Comparison of ENCODE assay signal across 23 cellular contexts in the genomic region with DNA sequence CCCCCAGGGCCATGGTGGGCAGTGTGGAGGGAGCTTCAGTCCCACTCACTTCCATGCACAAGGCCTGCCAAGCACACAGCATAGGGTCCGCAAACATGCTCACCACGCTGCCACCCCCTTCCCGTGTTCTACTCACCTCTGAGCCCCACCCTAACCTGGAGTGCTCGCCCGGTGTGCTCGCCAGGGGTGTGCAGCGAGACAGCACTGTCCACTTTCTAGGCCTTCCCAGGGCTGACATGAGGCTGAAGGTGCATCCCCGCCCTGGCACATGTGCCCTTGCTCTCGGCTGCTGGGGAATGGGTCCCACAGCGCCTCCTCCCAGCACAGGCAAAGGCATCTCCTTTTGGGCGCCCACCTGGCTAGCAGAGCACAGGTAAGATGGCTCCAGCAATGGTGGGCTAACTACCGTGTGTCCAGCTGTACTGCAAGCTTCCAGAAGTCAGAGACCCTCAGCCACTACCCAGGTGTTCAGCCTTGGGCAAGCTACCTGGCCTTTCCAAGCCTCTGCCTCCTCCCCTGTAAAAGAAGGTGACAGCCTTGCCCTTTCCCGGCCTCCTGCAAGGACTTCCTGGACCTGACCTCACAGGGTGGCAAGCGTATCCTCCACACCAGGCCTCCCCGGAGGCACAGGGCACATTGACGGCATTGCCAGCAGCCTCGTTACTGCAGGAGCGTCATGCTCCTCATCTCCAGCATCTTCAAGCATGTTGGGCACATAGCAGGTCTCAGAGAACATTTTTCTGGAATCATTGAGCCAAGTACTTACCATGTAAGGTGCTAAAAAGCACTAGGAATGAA. TPM values are rescaled to one million over a fixed set of nuclear protein-coding genes. Genes with fewer than 3 reads are reported as not detected.
DNase-seq lines count a peak whose midpoint lies in the region; FAIRE-seq and TF ChIP-seq lines count a peak whose summit lies in the region.
"Had no signal": no experiment of that assay in that cellular context is flagged by ENCODE, and none has a peak within 500 bp of the region (broad histone marks: within the 10 kb centered on the region; RNA-seq: fewer than 3 reads in every experiment).

No MANE protein-coding gene starts in this region.

- H3K27ac ChIP-seq in H1 (ENCODE audit: low read depth, low read length) (no peak overlapping the region), hepatocyte (no peak overlapping the region)
- H3K27ac ChIP-seq: 22Rv1, A549, C4-2B had no signal

- no peak overlapping the region for H3K4ac ChIP-seq in H1 (replicated peaks; ENCODE audit: insufficient read length, low read depth, low read length)

- no peaks in the 10 kb centered on the region for H3K36me3 ChIP-seq in NT2/D1 (ENCODE audit: insufficient read depth, insufficient read length, low read length)
- H3K36me3 ChIP-seq in H1 (ENCODE audit: control insufficient read depth in 2 of 4, insufficient read depth in 4 of 4, low read length in 3 of 4) = no peaks in the 10 kb centered on the region
- no peaks in the 10 kb centered on the region for H3K36me3 ChIP-seq in hepatocyte (replicated peaks; ENCODE audit: insufficient read depth, low read depth)

- no peaks in the 10 kb centered on the region for H3K27me3 Mint-ChIP-seq in activated T-cell treated with anti-CD3 and anti-CD28 coated beads, Interleukin-2, amount 50 U/mL, for 24 hours
- H3K27me3 Mint-ChIP-seq: CD4-positive, alpha-beta T cell; IgD-negative memory B cell had no signal

- no peak overlapping the region for H2AK5ac ChIP-seq in H1 (ENCODE audit: low read depth, low read length)

- H3K9me2 ChIP-seq in hepatocyte (replicated peaks; ENCODE audit: insufficient read depth) = no peaks in the 10 kb centered on the region

- H3K14ac ChIP-seq in H1 (ENCODE audit: insufficient read length) = no peak overlapping the region

- no peak overlapping the region for H2BK12ac ChIP-seq in H1 (ENCODE audit: low read depth, low read length)

- peaks cover 7% of the 10 kb centered on the region; the same call in 1 of the 2 replicates for H3K23me2 ChIP-seq in H1 (ENCODE audit: low read depth, low read length)

- H3K79me2 ChIP-seq in H1 (ENCODE audit: control insufficient read depth in 1 of 2, insufficient read depth in 2 of 2, low read length in 2 of 2) (peaks cover 3 to 6% of the 10 kb centered on the region in 2 experiments), hepatocyte (peaks cover 7% of the 10 kb centered on the region)

- peaks cover 13% of the 10 kb centered on the region for H3K4me1 ChIP-seq in NT2/D1 (ENCODE audit: insufficient read depth, insufficient read length)
- H3K4me1 ChIP-seq in H1 (replicated peaks in 1 of 4; ENCODE audit: control insufficient read depth in 3 of 4, insufficient read depth in 4 of 4, low read length in 3 of 4) = peaks cover 0 to 7% (median 2%) of the 10 kb centered on the region in 4 experiments; a peak in 5 of 7 replicates
- no peaks in the 10 kb centered on the region for H3K4me1 ChIP-seq in hepatocyte (ENCODE audit: insufficient read depth)

- WGBS in H1 (ENCODE audit: extremely low coverage in 1 of 2, insufficient coverage in 1 of 2, insufficient read length in 1 of 2, insufficient replicate concordance in 2 of 2, low coverage in 1 of 2, low lambda C conversion rate in 2 of 2, missing lambda C conversion rate in 1 of 2), 2 experiments = 87% methylated on average over 18 of the region's 18 CpGs; no CpG with 5 or more reads in 1 of the 2 experiments
- 94% methylated on average over 17 of the region's 18 CpGs for WGBS in hepatocyte (ENCODE audit: low lambda C conversion rate, missing lambda C conversion rate)

- H3K4me2 ChIP-seq in H1 (ENCODE audit: insufficient read depth in 1 of 2, low read depth in 2 of 2, low read length in 2 of 2) (no peak overlapping the region), hepatocyte (no peak overlapping the region)
- H3K4me2 ChIP-seq: A549 had no signal

- H2BK15ac ChIP-seq in H1 (ENCODE audit: low read length) = 0 out of 2 replicates have a peak overlapping the region, but pooled peaks have one; percentile 11

- TF ChIP-seq CTCF in H1 (IDR thresholded peaks at IDR 0.05; ENCODE audit: control extremely low read depth in 1 of 3, insufficient read depth in 1 of 3, low read depth in 1 of 3, low read length in 3 of 3) = no peak
- TF ChIP-seq CTCF in hepatocyte (IDR thresholded peaks at IDR 0.05; ENCODE audit: poor library complexity) = no peak

- no peak overlapping the region for H2BK120ac ChIP-seq in H1 (replicated peaks; ENCODE audit: low read depth, low read length)

- H3K79me1 ChIP-seq in H1 (ENCODE audit: low read depth, low read length) = no peaks in the 10 kb centered on the region; the same call in none of the 2 replicates

- no peak for TF ChIP-seq EP300 in H1 (IDR thresholded peaks at IDR 0.05; ENCODE audit: borderline replicate concordance in 1 of 2, low read depth in 2 of 2, low read length in 2 of 2)

- H4K20me1 ChIP-seq in H1 (replicated peaks in 1 of 2; ENCODE audit: control insufficient read depth in 1 of 2, insufficient read depth in 2 of 2, low read length in 2 of 2) = peaks cover 2 to 5% of the 10 kb centered on the region in 2 experiments
- H4K20me1 ChIP-seq in hepatocyte (ENCODE audit: insufficient read depth, poor library complexity, severe bottlenecking) = peaks cover 4% of the 10 kb centered on the region

- no peak for TF ChIP-seq POLR2A in H1 (IDR thresholded peaks at IDR 0.05; ENCODE audit: control extremely low read depth in 1 of 2, low read depth in 2 of 2, low read length in 2 of 2)

- H3K4me3 Mint-ChIP-seq in activated T-cell treated with anti-CD3 and anti-CD28 coated beads, Interleukin-2, amount 50 U/mL, for 24 hours = no peak overlapping the region
- H3K4me3 Mint-ChIP-seq: CD4-positive, alpha-beta T cell; H9 had no signal

- H3K4me1 Mint-ChIP-seq in activated T-cell treated with anti-CD3 and anti-CD28 coated beads, Interleukin-2, amount 50 U/mL, for 24 hours (ENCODE audit: low read depth) = peaks cover 8% of the 10 kb centered on the region

- H3K4me3 ChIP-seq in NT2/D1 (ENCODE audit: insufficient read length, low read depth) = no peak overlapping the region
- H3K4me3 ChIP-seq in H1 (ENCODE audit: extremely low read depth in 1 of 4, insufficient read depth in 2 of 4, low read depth in 3 of 4, low read length in 4 of 4) = no peak overlapping the region
- H3K4me3 ChIP-seq in hepatocyte = no peak overlapping the region
- H3K4me3 ChIP-seq: A549 had no signal

- no peaks in the 10 kb centered on the region for H3K9me3 ChIP-seq in NT2/D1 (ENCODE audit: insufficient read depth, low read length)
- H3K9me3 ChIP-seq in H1 (ENCODE audit: insufficient read depth in 2 of 2, low read depth in 1 of 2, low read length in 1 of 2) = no peaks in the 10 kb centered on the region
- H3K9me3 ChIP-seq in hepatocyte (ENCODE audit: low read depth) = no peaks in the 10 kb centered on the region
- H3K9me3 ChIP-seq: A549, Caco-2 had no signal

- no peak overlapping the region for H3K23ac ChIP-seq in H1 (ENCODE audit: insufficient read length)

- TF ChIP-seq RAD21 in H1 (IDR thresholded peaks at IDR 0.05 in 1 of 2, conservative IDR thresholded peaks at IDR 0.05 in 1 of 2; ENCODE audit: low read depth in 2 of 2, low read length in 2 of 2) = no peak

- no peak for FAIRE-seq in H1 (lab: Jason Lieb, UNC)
- FAIRE-seq: A549, D721Med, GM12892, GM18507, HTR-8/SVneo had no signal

- peak overlapping the region; percentile 22 for H3K27ac Mint-ChIP-seq in activated T-cell treated with anti-CD3 and anti-CD28 coated beads, Interleukin-2, amount 50 U/mL, for 24 hours
- H3K27ac Mint-ChIP-seq: CD4-positive, alpha-beta T cell had no signal

- H3K56ac ChIP-seq in H1 (replicated peaks; ENCODE audit: insufficient read length, low read depth, low read length) = no peak overlapping the region

- POLR2A ChIA-PET in H1 (lab: Charles Lee; ENCODE audit: partially characterized antibody) = interaction anchor here (0.7 to 1.4 kb wide), 3 partner anchors 141 to 241 kb away, joined by 3 to 4 read pairs (median 4); no protein-coding TSS in a partner anchor

- CTCF ChIA-PET in H1 (lab: Charles Lee; ENCODE audit: partially characterized antibody) = interaction anchor here (0.6 to 8.9 kb wide), 38 partner anchors 8 to 778 kb away, joined by 3 to 253 read pairs (median 6); no protein-coding TSS in a partner anchor

- H3K27me3 ChIP-seq in NT2/D1 (ENCODE audit: insufficient read depth, insufficient read length) (peaks cover 5% of the 10 kb centered on the region), H1 (replicated peaks in 1 of 4; ENCODE audit: control insufficient read depth in 3 of 4, extremely low read depth in 1 of 4, insufficient read depth in 3 of 4, low read length in 3 of 4) (no peaks in the 10 kb centered on the region), hepatocyte (no peaks in the 10 kb centered on the region)

- H3K36me3 Mint-ChIP-seq in activated T-cell treated with anti-CD3 and anti-CD28 coated beads, Interleukin-2, amount 50 U/mL, for 24 hours (ENCODE audit: low read depth) = peaks cover 7% of the 10 kb centered on the region
- H3K36me3 Mint-ChIP-seq: IgD-negative memory B cell had no signal

- no peak overlapping the region for H4K91ac ChIP-seq in H1 (replicated peaks; ENCODE audit: insufficient read length, low read length)

- no peak overlapping the region for H4K5ac ChIP-seq in H1 (ENCODE audit: insufficient read length, low read depth, low read length)

- H2BK5ac ChIP-seq in H1 (ENCODE audit: low read depth, low read length) = no peak overlapping the region

- H2BK20ac ChIP-seq in H1 (ENCODE audit: low read length) = no peak overlapping the region

- DNase-seq in activated T-cell treated with anti-CD3 and anti-CD28 coated beads, Interleukin-2, amount 50 U/mL, for 24 hours = no peak
- DNase-seq in activated T-cell treated with anti-CD3 and anti-CD28 coated beads, Interleukin-2, amount 50 U/mL, for 1 hour = no peak
- DNase-seq in NT2/D1 (ENCODE audit: low read depth, low spot score) (no peak), H1 (ENCODE audit: low read depth in 1 of 2, low spot score in 2 of 2) (no peak), retina (peak; percentile 4), hepatocyte (ENCODE audit: low spot score) (no peak), DMS114 treated with DMSO at 0.1 percent for 48 hours (lab: John Stamatoyannopoulos, UW; ENCODE audit: unreplicated experiment) (no peak)
- DNase-seq: AML-193; Caco-2; CD4-positive, alpha-beta T cell; DMS153; DMS79; GDM1; GOT3; H9 had no signal

- no peak overlapping the region for H4K8ac ChIP-seq in H1 (ENCODE audit: extremely low read depth, insufficient read depth, low read length)

- no peaks in the 10 kb centered on the region for H3K9me3 Mint-ChIP-seq in activated T-cell treated with anti-CD3 and anti-CD28 coated beads, Interleukin-2, amount 50 U/mL, for 24 hours
- H3K9me3 Mint-ChIP-seq: CD4-positive, alpha-beta T cell; H9; IgD-negative memory B cell had no signal

- H2AFZ ChIP-seq in H1 (ENCODE audit: low read length) (no peak overlapping the region), hepatocyte (no peak overlapping the region)

- peak overlapping the region; percentile 1 for H3K9ac ChIP-seq in NT2/D1 (ENCODE audit: insufficient read length, low read depth)
- H3K9ac ChIP-seq in H1 (replicated peaks in 1 of 4; ENCODE audit: extremely low read depth in 1 of 4, low read depth in 3 of 4, low read length in 3 of 4) = no peak overlapping the region; a peak in 2 of 7 replicates

- no peak overlapping the region for H3K18ac ChIP-seq in H1 (ENCODE audit: extremely low read depth, low read length)

RNA-seq across cellular contexts. Expression of a gene that starts 4.2 kb away (rescaled TPM):
- 47.1 and 49.0 TPM in 2 replicates for total RNA-seq in H1 (2021; fragmentation: NEBNext Ultra II Directional; extraction: Animal tissue kit (Norgen Biotek cat#: 25700))
- polyA plus RNA-seq in H1 (2011; rRNA removed) (21.6 and 25.1 TPM in 2 replicates), hepatocyte (42.0 and 45.4 TPM in 2 replicates)
- 14.2 TPM for polyA plus RNA-seq in H1 (2011; cell fraction: cytosol; rRNA removed)
- 48.6 TPM for polyA plus RNA-seq in H1 (2011; cell fraction: nucleus; rRNA removed)
- 37.5 to 42.3 TPM (median 39.5 TPM) in 4 replicates for polyA plus RNA-seq in H1 (2012, experiment 1 of 2)
- 38.1 TPM for polyA plus RNA-seq in H1 (2012, experiment 2 of 2)
- 26.8 TPM for polyA plus RNA-seq in H1 (2013, experiment 1 of 2)
- 24.9 TPM for polyA plus RNA-seq in H1 (2013, experiment 2 of 2)
- 20.7 and 22.0 TPM in 2 replicates for polyA minus RNA-seq in H1 (2011; rRNA and poly(A)+ RNA removed)
- 27.2 TPM for polyA minus RNA-seq in H1 (2011; cell fraction: cytosol; rRNA and poly(A)+ RNA removed)
- 24.2 TPM for polyA minus RNA-seq in H1 (2011; cell fraction: nucleus; rRNA and poly(A)+ RNA removed)
- 22.5 and 42.7 TPM in 2 replicates for total RNA-seq in hepatocyte

RNA-seq across cellular contexts. Expression of a gene that starts 47.4 kb away (rescaled TPM):
- 11.3 and 11.5 TPM in 2 replicates for total RNA-seq in H1 (2021; fragmentation: NEBNext Ultra II Directional; extraction: Animal tissue kit (Norgen Biotek cat#: 25700))
- polyA plus RNA-seq in H1 (2011; rRNA removed) = 8.7 and 14.3 TPM in 2 replicates
- polyA plus RNA-seq in H1 (2011; cell fraction: cytosol; rRNA removed) = 9.6 TPM
- polyA plus RNA-seq in H1 (2011; cell fraction: nucleus; rRNA removed) = 42.3 TPM
- polyA plus RNA-seq in H1 (2012, experiment 1 of 2) = 6.3 to 11.1 TPM (median 9.2 TPM) in 4 replicates
- 5.9 TPM for polyA plus RNA-seq in H1 (2012, experiment 2 of 2)
- 7.4 TPM for polyA plus RNA-seq in H1 (2013, experiment 1 of 2)
- polyA plus RNA-seq in H1 (2013, experiment 2 of 2) = 7.1 TPM
- polyA minus RNA-seq in H1 (2011; rRNA and poly(A)+ RNA removed) = 3.2 and 4.8 TPM in 2 replicates
- 5.7 TPM for polyA minus RNA-seq in H1 (2011; cell fraction: cytosol; rRNA and poly(A)+ RNA removed)
- polyA minus RNA-seq in H1 (2011; cell fraction: nucleus; rRNA and poly(A)+ RNA removed) = 11.1 TPM
- total RNA-seq in hepatocyte = 5.3 and 6.0 TPM in 2 replicates
- polyA plus RNA-seq in hepatocyte = 7.1 and 12.9 TPM in 2 replicates

RNA-seq across cellular contexts. Expression of a gene that starts 58.8 kb away (rescaled TPM):
- total RNA-seq in H1 (2021; fragmentation: NEBNext Ultra II Directional; extraction: Animal tissue kit (Norgen Biotek cat#: 25700)) = 55.6 and 60.9 TPM in 2 replicates
- polyA plus RNA-seq in H1 (2011; rRNA removed) (6.9 and 19.9 TPM in 2 replicates), hepatocyte (5.3 and 8.3 TPM in 2 replicates)
- polyA plus RNA-seq in H1 (2011; cell fraction: cytosol; rRNA removed) = 7.3 TPM
- 41.0 TPM for polyA plus RNA-seq in H1 (2011; cell fraction: nucleus; rRNA removed)
- 17.4 to 31.4 TPM (median 28.7 TPM) in 4 replicates for polyA plus RNA-seq in H1 (2012, experiment 1 of 2)
- 20.1 TPM for polyA plus RNA-seq in H1 (2012, experiment 2 of 2)
- polyA plus RNA-seq in H1 (2013, experiment 1 of 2) = 33.5 TPM
- polyA plus RNA-seq in H1 (2013, experiment 2 of 2) = 26.3 TPM
- polyA minus RNA-seq in H1 (2011; rRNA and poly(A)+ RNA removed) = 12.2 and 13.8 TPM in 2 replicates
- 58.8 TPM for polyA minus RNA-seq in H1 (2011; cell fraction: cytosol; rRNA and poly(A)+ RNA removed)
- polyA minus RNA-seq in H1 (2011; cell fraction: nucleus; rRNA and poly(A)+ RNA removed) = 41.9 TPM
- 4.3 and 6.5 TPM in 2 replicates for total RNA-seq in hepatocyte
